ENCODE assay signal across 1 cellular context in the genomic region with DNA sequence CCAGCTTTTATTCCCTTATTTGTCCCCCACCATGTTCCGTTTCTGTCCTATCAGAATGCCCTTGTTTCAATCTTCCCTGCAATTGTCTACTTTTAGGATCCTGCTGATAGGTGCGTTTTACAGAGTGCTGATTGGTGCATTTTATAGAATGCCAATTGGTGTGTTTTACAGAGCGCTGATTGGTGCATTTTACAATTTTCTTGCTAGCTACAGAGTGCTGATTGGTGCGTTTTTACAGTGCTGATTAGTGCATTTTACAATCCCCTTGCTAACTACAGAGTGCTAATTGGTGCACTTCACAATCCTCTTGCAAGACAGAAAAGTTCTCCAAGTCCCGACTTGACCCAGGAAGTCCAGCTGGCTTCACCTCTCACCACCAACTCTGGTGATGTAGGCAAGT.
TF ChIP-seq lines count a peak whose summit lies in the region.

No MANE protein-coding gene starts in this region.

TF ChIP-seq in A549, 52 proteins besides CTCF, POLR2A, EP300 and RAD21 (continued from another document):
- TF ChIP-seq, protein P1, sequence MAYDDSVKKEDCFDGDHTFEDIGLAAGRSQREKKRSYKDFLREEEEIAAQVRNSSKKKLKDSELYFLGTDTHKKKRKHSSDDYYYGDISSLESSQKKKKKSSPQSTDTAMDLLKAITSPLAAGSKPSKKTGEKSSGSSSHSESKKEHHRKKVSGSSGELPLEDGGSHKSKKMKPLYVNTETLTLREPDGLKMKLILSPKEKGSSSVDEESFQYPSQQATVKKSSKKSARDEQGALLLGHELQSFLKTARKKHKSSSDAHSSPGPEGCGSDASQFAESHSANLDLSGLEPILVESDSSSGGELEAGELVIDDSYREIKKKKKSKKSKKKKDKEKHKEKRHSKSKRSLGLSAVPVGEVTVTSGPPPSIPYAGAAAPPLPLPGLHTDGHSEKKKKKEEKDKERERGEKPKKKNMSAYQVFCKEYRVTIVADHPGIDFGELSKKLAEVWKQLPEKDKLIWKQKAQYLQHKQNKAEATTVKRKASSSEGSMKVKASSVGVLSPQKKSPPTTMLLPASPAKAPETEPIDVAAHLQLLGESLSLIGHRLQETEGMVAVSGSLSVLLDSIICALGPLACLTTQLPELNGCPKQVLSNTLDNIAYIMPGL (CRISPR knock-in tag; IDR thresholded peaks at IDR 0.05; ENCODE audit: borderline replicate concordance), result no peak
- TF ChIP-seq, protein P2, sequence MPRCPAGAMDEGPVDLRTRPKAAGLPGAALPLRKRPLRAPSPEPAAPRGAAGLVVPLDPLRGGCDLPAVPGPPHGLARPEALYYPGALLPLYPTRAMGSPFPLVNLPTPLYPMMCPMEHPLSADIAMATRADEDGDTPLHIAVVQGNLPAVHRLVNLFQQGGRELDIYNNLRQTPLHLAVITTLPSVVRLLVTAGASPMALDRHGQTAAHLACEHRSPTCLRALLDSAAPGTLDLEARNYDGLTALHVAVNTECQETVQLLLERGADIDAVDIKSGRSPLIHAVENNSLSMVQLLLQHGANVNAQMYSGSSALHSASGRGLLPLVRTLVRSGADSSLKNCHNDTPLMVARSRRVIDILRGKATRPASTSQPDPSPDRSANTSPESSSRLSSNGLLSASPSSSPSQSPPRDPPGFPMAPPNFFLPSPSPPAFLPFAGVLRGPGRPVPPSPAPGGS (IDR thresholded peaks at IDR 0.05), result no peak
- TF ChIP-seq FOSL2 (IDR thresholded peaks at IDR 0.05) (no peak), FOSL2 (CRISPR knock-in tag; IDR thresholded peaks at IDR 0.05) (no peak), NPAS2 (CRISPR knock-in tag; IDR thresholded peaks at IDR 0.05; ENCODE audit: borderline replicate concordance) (no peak)
- TF ChIP-seq, protein P3, sequence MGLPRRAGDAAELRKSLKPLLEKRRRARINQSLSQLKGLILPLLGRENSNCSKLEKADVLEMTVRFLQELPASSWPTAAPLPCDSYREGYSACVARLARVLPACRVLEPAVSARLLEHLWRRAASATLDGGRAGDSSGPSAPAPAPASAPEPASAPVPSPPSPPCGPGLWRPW (IDR thresholded peaks at IDR 0.05), result no peak
